15 cellular contexts compared by ENCODE assay signal in the genomic region with DNA sequence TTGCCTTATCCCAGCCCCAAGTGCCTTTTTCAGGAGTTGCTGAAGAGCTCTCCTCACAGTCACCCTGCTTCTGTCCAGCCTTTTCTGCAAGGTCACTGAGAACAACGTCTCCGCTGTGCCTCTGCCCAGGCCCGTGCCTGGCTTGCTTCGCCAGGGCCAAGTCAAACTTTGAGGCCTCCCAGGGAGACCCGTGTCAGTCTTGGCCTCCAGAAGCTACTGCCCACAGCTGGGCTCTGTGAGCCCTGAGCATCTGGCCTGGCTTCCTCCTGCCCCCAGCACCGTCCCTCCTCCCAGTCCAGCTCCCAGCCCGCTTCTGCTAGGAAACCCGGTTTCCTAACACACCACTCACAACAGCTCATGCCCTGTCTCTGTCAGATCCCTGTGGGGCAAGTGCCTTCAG.
DNase-seq lines count a peak whose midpoint lies in the region; ATAC-seq lines count a peak whose summit lies in the region.
"Had no signal": no experiment of that assay in that cellular context is flagged by ENCODE, and none has a peak within 500 bp of the region (broad histone marks: within the 10 kb centered on the region; RNA-seq: fewer than 3 reads in every experiment).

No MANE protein-coding gene starts in this region.

- intact Hi-C loops in posterior vena cava (cut with DNase I), result loop anchor here in 1 of 2 donors (10.0 kb wide), 1 partner anchor 1118 kb away; no protein-coding TSS in a partner anchor

- no peak overlapping the region for H3K4me3 Mint-ChIP-seq in T-helper 2 cell treated with Interferon-gamma antibody and Interleukin-4, amounts not matched to agents 5 μg/mL and 100 μg/mL, for 36 hours
- H3K4me3 Mint-ChIP-seq: CD8-positive, alpha-beta memory T cell had no signal

- no peaks in the 10 kb centered on the region for H3K27me3 Mint-ChIP-seq in T-helper 2 cell treated with Interferon-gamma antibody and Interleukin-4, amounts not matched to agents 5 μg/mL and 100 μg/mL, for 36 hours (ENCODE audit: low read depth)

- H3K36me3 Mint-ChIP-seq in T-helper 2 cell treated with Interferon-gamma antibody and Interleukin-4, amounts not matched to agents 5 μg/mL and 100 μg/mL, for 36 hours (ENCODE audit: low read depth), result no peaks in the 10 kb centered on the region
- H3K36me3 Mint-ChIP-seq: CD8-positive, alpha-beta memory T cell had no signal

- no peaks in the 10 kb centered on the region for H3K9me3 Mint-ChIP-seq in T-helper 2 cell treated with Interferon-gamma antibody and Interleukin-4, amounts not matched to agents 5 μg/mL and 100 μg/mL, for 36 hours

- peak; percentile 37 for DNase-seq in activated effector memory CD4-positive, alpha-beta T cell treated with anti-CD3 and anti-CD28 coated beads, Interleukin-2, amount 50 U/mL, for 16 hours
- DNase-seq in activated effector memory CD4-positive, alpha-beta T cell treated with Interleukin-2 at 50 U/mL for 16 hours, result no peak
- DNase-seq in left lobe of liver (ENCODE audit: low spot score) (peak; percentile 21), posterior vena cava (ENCODE audit: low spot score) (peak; percentile 50), ureter (ENCODE audit: low spot score) (peak; percentile 37), hepatic stellate cell (ENCODE audit: low spot score) (no peak)
- no peak for DNase-seq in T-helper 2 cell treated with Interferon-gamma antibody and Interleukin-4, amounts not matched to agents 5 μg/mL and 100 μg/mL, for 36 hours (ENCODE audit: low spot score)
- DNase-seq: 8988T; AML-193; Caco-2; CD8-positive, alpha-beta memory T cell; DND-41; GDM1; GOT3 had no signal

- H3K27ac Mint-ChIP-seq in T-helper 2 cell treated with Interferon-gamma antibody and Interleukin-4, amounts not matched to agents 5 μg/mL and 100 μg/mL, for 36 hours, result no peak overlapping the region
- H3K27ac Mint-ChIP-seq: CD8-positive, alpha-beta memory T cell had no signal

- H3K4me1 Mint-ChIP-seq in T-helper 2 cell treated with Interferon-gamma antibody and Interleukin-4, amounts not matched to agents 5 μg/mL and 100 μg/mL, for 36 hours (ENCODE audit: low read depth), result no peaks in the 10 kb centered on the region
- H3K4me1 Mint-ChIP-seq: CD8-positive, alpha-beta memory T cell had no signal

- ATAC-seq in left lobe of liver (no peak), HG03139 (IDR thresholded peaks at IDR 0.05; ENCODE audit: unreplicated experiment) (no peak)

Comparison
In these comparisons a context has a peak if more than half of its experiments do, and no peak if none do; other contexts are left out.
1. DNase-seq: peak in activated effector memory CD4-positive, alpha-beta T cell treated with anti-CD3 and anti-CD28 coated beads, Interleukin-2, amount 50 U/mL, for 16 hours (single experiment), left lobe of liver (single experiment), posterior vena cava (single experiment) and ureter (single experiment); none in activated effector memory CD4-positive, alpha-beta T cell treated with Interleukin-2 at 50 U/mL for 16 hours (single experiment), T-helper 2 cell treated with Interferon-gamma antibody and Interleukin-4, amounts not matched to agents 5 μg/mL and 100 μg/mL, for 36 hours (single experiment) and hepatic stellate cell (single experiment).